In genomic region chr11:44058275-44058674, GRCh38 we compare ENCODE assay signal across 25 cellular contexts.
"Had no signal": no experiment of that assay in that cellular context is flagged by ENCODE, and none has a peak within 500 bp of the region (broad histone marks: within the 10 kb centered on the region; RNA-seq: fewer than 3 reads in every experiment).

No MANE protein-coding gene starts in this region.

- ATAC-seq: natural killer cell; psoas muscle; right cardiac atrium; right lobe of liver; stimulated activated effector memory CD8-positive, alpha-beta T cell treated with anti-CD3 and anti-CD28 coated beads, Interleukin-12 subunit alpha, Interleukin-12 subunit beta, amount 100 ng/mL, for 72 hours; stimulated activated naive B cell treated with anti-CD40 and anti-IgM and Interleukin-4, amounts not matched to agents 10 μg/mL and 1 μg/mL and 100 μg/mL, for 72 hours had no signal

- H3K27ac ChIP-seq: neural progenitor cell, ovary, parathyroid adenoma, psoas muscle, right lobe of liver, sigmoid colon, stomach, thoracic aorta, thyroid gland, tibial nerve, upper lobe of left lung, vagina had no signal

- H3K4me3 ChIP-seq: neural progenitor cell, ovary, psoas muscle, right lobe of liver, sigmoid colon, stomach, thoracic aorta, thyroid gland, tibial nerve, upper lobe of left lung, vagina had no signal

- DNase-seq: natural killer cell; occipital lobe; ovary; posterior cingulate gyrus; psoas muscle; right cardiac atrium; right lobe of liver; sigmoid colon; small intestine; stimulated activated CD4-positive, alpha-beta T cell treated with anti-CD3 and anti-CD28 coated beads, Interleukin-15, amount 100 ng/mL, for 24 hours; stimulated activated CD4-positive, alpha-beta T cell treated with anti-CD3 and anti-CD28 coated beads, Interleukin-2, amount 100 ng/mL, for 24 hours; stimulated activated CD4-positive, alpha-beta T cell treated with anti-CD3 and anti-CD28 coated beads, Interleukin-2, amount 100 ng/mL, for 48 hours; stimulated activated CD4-positive, alpha-beta T cell treated with anti-CD3 and anti-CD28 coated beads, Interleukin-4, amount 100 ng/mL, for 24 hours; stimulated activated naive B cell treated with anti-CD40 and anti-IgM and Interleukin-4, amounts not matched to agents 10 μg/mL and 1 μg/mL and 100 μg/mL, for 72 hours; stimulated activated naive CD4-positive, alpha-beta T cell treated with Interleukin-2 at 50 U/mL for 16 hours; stomach; thyroid gland; trophoblast cell; upper lobe of left lung had no signal
